8 cellular contexts compared by ENCODE assay signal in genomic region chr1:77538956-77539509, GRCh38.
A peak's percentile ranks its signal among the peaks of the same experiment; 100 is the strongest.
DNase-seq lines count a peak whose midpoint lies in the region; FAIRE-seq and TF ChIP-seq lines count a peak whose summit lies in the region.

No MANE protein-coding gene starts in this region.

- H3K36me3 Mint-ChIP-seq in HFFc6 (ENCODE audit: low read depth) = peaks cover 9% of the 10 kb centered on the region; the same call in 1 of the 2 replicates

- no peak overlapping the region for H3K4me3 ChIP-seq in stomach

- no peaks in the 10 kb centered on the region for H3K9me3 ChIP-seq in stomach

- TF ChIP-seq POLR2A in GM12891 (IDR thresholded peaks at IDR 0.05; ENCODE audit: low read depth, low read length) (no peak), stomach (IDR thresholded peaks at IDR 0.05) (no peak)

- H3K27ac ChIP-seq in stomach = peak overlapping the region in 3 of 5 donors; percentile 22 to 41 (median 36)

- no peaks in the 10 kb centered on the region for H3K9me3 Mint-ChIP-seq in HFFc6

- H3K4me1 ChIP-seq in stomach = peaks cover 0 to 25% (median 10%) of the 10 kb centered on the region in 4 donors

- H3K27me3 Mint-ChIP-seq in HFFc6 (ENCODE audit: insufficient read depth) = no peaks in the 10 kb centered on the region; the same call in 1 of the 2 replicates

- intact Hi-C loops in stomach (cut with DNase I; ENCODE audit: low total_unique reads) = loop anchor here (10.0 kb wide), 1 partner anchor 384 kb away; no protein-coding TSS in a partner anchor

- peak overlapping the region; percentile 77 for H3K4me3 Mint-ChIP-seq in HFFc6

- H3K4me1 Mint-ChIP-seq in HFFc6 (ENCODE audit: low read depth) = peaks cover 97% of the 10 kb centered on the region

- no peak for TF ChIP-seq EP300 in stomach (IDR thresholded peaks at IDR 0.05)

- H3K36me3 ChIP-seq in stomach = no peaks in the 10 kb centered on the region

- no peaks in the 10 kb centered on the region for H3K27me3 ChIP-seq in stomach

- no peak for FAIRE-seq in GM12891 (lab: Jason Lieb, UNC)

- WGBS in stomach, 5 donors = 33 to 47% (median 35%) methylated on average over 7 of the region's 7 CpGs

- TF ChIP-seq CTCF in HFFc6 (IDR thresholded peaks at IDR 0.05) (no peak), stomach (IDR thresholded peaks at IDR 0.05) (no peak)

- H3K27ac Mint-ChIP-seq in HFFc6 = peak overlapping the region; percentile 98

- DNase-seq in GM12891 (ENCODE audit: insufficient read length, low spot score) (no peak), HFFc6 (peak; percentile 85), NCI-H510A (lab: John Stamatoyannopoulos, UW) (peak; percentile 31), fibroblast of peridontal ligament (ENCODE audit: extremely low read depth) (peak; percentile 97), stomach (no peak), ureter (ENCODE audit: low spot score) (no peak), KG1 (lab: John Stamatoyannopoulos, UW) (no peak), iPS-NIHi7 (ENCODE audit: extremely low spot score) (no peak)

TF ChIP-seq in GM12891, 5 proteins besides CTCF, POLR2A, EP300 and RAD21:
- TF ChIP-seq POU2F2 (IDR thresholded peaks at IDR 0.05; ENCODE audit: low read depth, low read length) (no peak), SPI1 (IDR thresholded peaks at IDR 0.05; ENCODE audit: low read depth, low read length) (peak; percentile 69)
TF ChIP-seq in GM12891: peak in this region for 1.

Comparison
In these comparisons a context has a peak if more than half of its experiments do, and no peak if none do; other contexts are left out.
1. DNase-seq: peak in HFFc6 (single experiment), NCI-H510A (single experiment) and fibroblast of peridontal ligament (single experiment); none in GM12891 (single experiment), stomach (single experiment), ureter (single experiment), KG1 (single experiment) and iPS-NIHi7 (single experiment).